8 cellular contexts compared by ENCODE assay signal in genomic region chr19:19033426-19034203, GRCh38. TPM values are rescaled to one million over a fixed set of nuclear protein-coding genes. Genes with fewer than 3 reads are reported as not detected.
DNase-seq lines count a peak whose midpoint lies in the region; ATAC-seq and TF ChIP-seq lines count a peak whose summit lies in the region.

TSS of gene ARMC6 (plus strand) at chr19:19033603. CDS start at chr19:19034210, 607 bp downstream.
TSS of gene SUGP2 (minus strand) at chr19:19033517. CDS start at chr19:19031071, 2,446 bp downstream.

- TF ChIP-seq CTCF in Panc1 (IDR thresholded peaks at IDR 0.05), result no peak

- WGBS in esophagus, 2 donors, result 0% methylated on average over 67 to 94 of the region's 94 CpGs

- H3K9me3 ChIP-seq in Panc1 (ENCODE audit: control insufficient read depth, insufficient read depth, low read depth, low read length), result no peaks in the 10 kb centered on the region
- no peaks in the 10 kb centered on the region for H3K9me3 ChIP-seq in esophagus (ENCODE audit: control insufficient read depth in 2 of 2, insufficient read depth in 1 of 2, low read depth in 1 of 2, low read length in 1 of 2)
- no peaks in the 10 kb centered on the region for H3K9me3 ChIP-seq in muscle layer of colon (ENCODE audit: low read length)

- H3K27ac ChIP-seq in Panc1 (ENCODE audit: low read length), result peak within 1 kb of the TSS; percentile 99
- peak within 1 kb of the TSS; percentile 86 to 96 for H3K27ac ChIP-seq in esophagus (ENCODE audit: low read depth in 2 of 2, low read length in 1 of 2)
- peak within 1 kb of the TSS; percentile 82 for H3K27ac ChIP-seq in muscle layer of colon (ENCODE audit: low read depth, low read length)

- H3K36me3 ChIP-seq in Panc1 (ENCODE audit: control insufficient read depth, insufficient read depth, low read length), result peaks cover 3% of the 10 kb centered on the region
- H3K36me3 ChIP-seq in esophagus (ENCODE audit: control insufficient read depth in 2 of 2, insufficient read depth in 2 of 2, low read length in 1 of 2), result peaks cover 0 to 7% of the 10 kb centered on the region in 2 donors
- peaks cover 17% of the 10 kb centered on the region for H3K36me3 ChIP-seq in muscle layer of colon (ENCODE audit: insufficient read depth, low read length)

- peak within 1 kb of the TSS; percentile 98 for H3K27ac Mint-ChIP-seq in activated T-cell treated with anti-CD3 and anti-CD28 coated beads, Interleukin-2, amount 50 U/mL, for 24 hours

- H3K9ac ChIP-seq in muscle layer of colon (ENCODE audit: low read length), result peak within 1 kb of the TSS; percentile 74

- peak; percentile 64 for ATAC-seq in GM21619 (IDR thresholded peaks at IDR 0.05; ENCODE audit: unreplicated experiment)
- ATAC-seq in Panc1, result peak; percentile 93

- POLR2A ChIA-PET in Panc1 (lab: Charles Lee), result interaction anchor here (0.6 kb wide), 1 partner anchor 290 kb away, joined by 3 read pairs; no protein-coding TSS in a partner anchor

- no peaks in the 10 kb centered on the region for H3K27me3 Mint-ChIP-seq in activated T-cell treated with anti-CD3 and anti-CD28 coated beads, Interleukin-2, amount 50 U/mL, for 24 hours

- intact Hi-C loops in Panc1 (cut with micrococcal nuclease; ENCODE audit: unreplicated experiment), result no loop called here

- peaks cover 69% of the 10 kb centered on the region for H3K36me3 Mint-ChIP-seq in activated T-cell treated with anti-CD3 and anti-CD28 coated beads, Interleukin-2, amount 50 U/mL, for 24 hours (ENCODE audit: low read depth)

- H3K27me3 ChIP-seq in Panc1 (ENCODE audit: control insufficient read depth, insufficient read depth, low read length) (no peaks in the 10 kb centered on the region), esophagus (ENCODE audit: control insufficient read depth in 1 of 2, insufficient read depth in 2 of 2, low read length in 2 of 2) (no peaks in the 10 kb centered on the region), muscle layer of colon (ENCODE audit: control insufficient read depth in 1 of 2, insufficient read depth in 2 of 2, low read length in 2 of 2) (no peaks in the 10 kb centered on the region)

- in situ Hi-C loops in Panc1 (cut with HindIII; ENCODE audit: low pct_unique_long_range_greater_than_20kb, low sequenced_read_pairs), result no loop called here

- peak within 1 kb of the TSS; percentile 90 for H3K4me3 Mint-ChIP-seq in activated T-cell treated with anti-CD3 and anti-CD28 coated beads, Interleukin-2, amount 50 U/mL, for 24 hours

- H3K9me3 Mint-ChIP-seq in activated T-cell treated with anti-CD3 and anti-CD28 coated beads, Interleukin-2, amount 50 U/mL, for 24 hours, result no peaks in the 10 kb centered on the region

- CTCF ChIA-PET in Panc1 (lab: Charles Lee), result no interaction called here

- DNase-seq in DMS153 (lab: John Stamatoyannopoulos, UW) (peak; percentile 56), Panc1 (ENCODE audit: low read depth, low spot score) (peak; percentile 66)
- DNase-seq in Jurkat, Clone E6-1 (ENCODE audit: low read depth, low spot score), result peak; percentile 88
- DNase-seq in activated T-cell treated with anti-CD3 and anti-CD28 coated beads, Interleukin-2, amount 50 U/mL, for 24 hours, result peak; percentile 95
- peak; percentile 90 for DNase-seq in stimulated activated CD8-positive, alpha-beta memory T cell treated with anti-CD3 and anti-CD28 coated beads, Interleukin-4, amount 100 ng/mL, for 48 hours

- peak within 1 kb of the TSS; percentile 92 for H3K4me3 ChIP-seq in Jurkat, Clone E6-1 (ENCODE audit: low read length)
- H3K4me3 ChIP-seq in Panc1 (ENCODE audit: low read depth in 2 of 2, low read length in 2 of 2), result peak within 1 kb of the TSS; percentile 86 to 91
- H3K4me3 ChIP-seq in esophagus (ENCODE audit: low read depth in 1 of 2, low read length in 2 of 2), result peak within 1 kb of the TSS; percentile 67 to 68
- H3K4me3 ChIP-seq in muscle layer of colon (ENCODE audit: low read depth in 1 of 2, low read length in 2 of 2), result peak within 1 kb of the TSS; percentile 80 to 84

- no TSS peak for BruUV-seq in Panc1 (replicated peaks; lab: Mats Ljungman, UMichigan)

- H3K4me1 ChIP-seq in Panc1 (ENCODE audit: control insufficient read depth, insufficient read depth, low read length) (peaks cover 6% of the 10 kb centered on the region; the same call in 1 of the 2 replicates), esophagus (ENCODE audit: control insufficient read depth in 2 of 2, insufficient read depth in 2 of 2, low read length in 1 of 2) (peaks cover 0 to 3% of the 10 kb centered on the region in 2 donors), muscle layer of colon (ENCODE audit: insufficient read depth, low read length) (peaks cover 22% of the 10 kb centered on the region)

- peaks cover 41% of the 10 kb centered on the region for H3K4me1 Mint-ChIP-seq in activated T-cell treated with anti-CD3 and anti-CD28 coated beads, Interleukin-2, amount 50 U/mL, for 24 hours (ENCODE audit: low read depth)

RNA-seq across cellular contexts. Expression of gene ARMC6, which starts in this region (rescaled TPM):
- 70.6 TPM for polyA plus RNA-seq in Jurkat, Clone E6-1 (2012; ENCODE audit: insufficient read depth, insufficient read length)
- total RNA-seq in Panc1 (2021; ENCODE audit: unreplicated experiment), result 51.4 TPM
- 64.8 TPM for polyA plus RNA-seq in Panc1 (2012; ENCODE audit: insufficient read length)
- 10 to 100 TPM; 18.2 to 22.1 TPM for polyA plus RNA-seq in esophagus

RNA-seq across cellular contexts. Expression of gene SUGP2, which starts in this region (rescaled TPM):
- 83.5 TPM for polyA plus RNA-seq in Jurkat, Clone E6-1 (2012; ENCODE audit: insufficient read depth, insufficient read length)
- total RNA-seq in Panc1 (2021; ENCODE audit: unreplicated experiment), result 112 TPM
- polyA plus RNA-seq in Panc1 (2012; ENCODE audit: insufficient read length), result 60.6 TPM
- polyA plus RNA-seq in esophagus, result 10 to 100 TPM; 22.8 to 46.7 TPM

Comparison
In these comparisons a context has a peak if more than half of its experiments do, and no peak if none do; other contexts are left out.
1. Peak in every context shown above with its lines: DNase-seq, ATAC-seq, H3K4me3 ChIP-seq and H3K27ac ChIP-seq.